8 cellular contexts compared by ENCODE assay signal in genomic region chr6:116254297-116254724, GRCh38. TPM values are rescaled to one million over a fixed set of nuclear protein-coding genes. Genes with fewer than 3 reads are reported as not detected.
A peak's percentile ranks its signal among the peaks of the same experiment; 100 is the strongest.
DNase-seq lines count a peak whose midpoint lies in the region; ATAC-seq and TF ChIP-seq lines count a peak whose summit lies in the region.

No MANE protein-coding gene starts in this region.

- ATAC-seq in GM21786 (IDR thresholded peaks at IDR 0.05; ENCODE audit: unreplicated experiment), result peak; percentile 26
- no peak for ATAC-seq in gastroesophageal sphincter
- ATAC-seq in thoracic aorta (ENCODE audit: insufficient number of reproducible peaks, low FRiP score, low read depth), result no peak

- DNase-seq in NB4 (ENCODE audit: low read depth) (no peak), thoracic aorta (ENCODE audit: low spot score) (no peak), NCI-H510A (lab: John Stamatoyannopoulos, UW) (no peak), SW 1271 (lab: John Stamatoyannopoulos, UW) (no peak), iPS-NIHi11 (ENCODE audit: low spot score) (no peak)

- WGBS in gastroesophageal sphincter (ENCODE audit: low coverage in 1 of 2), 2 donors, result 0% methylated on average over 1 of the region's 1 CpG

- H3K4me3 ChIP-seq in BLaER1 (peak overlapping the region; percentile 89), NB4 (ENCODE audit: low read depth, low read length) (peak overlapping the region; percentile 75), gastroesophageal sphincter (peak overlapping the region; percentile 90 to 93), thoracic aorta (peak overlapping the region; percentile 89)

- H3K27me3 ChIP-seq in BLaER1, result no peaks in the 10 kb centered on the region
- H3K27me3 ChIP-seq in gastroesophageal sphincter, result no peaks in the 10 kb centered on the region
- no peaks in the 10 kb centered on the region for H3K27me3 ChIP-seq in thoracic aorta (replicated peaks; ENCODE audit: insufficient read depth)

- H4K20me1 ChIP-seq in BLaER1, result peaks cover 14% of the 10 kb centered on the region

- H3K36me3 ChIP-seq in BLaER1 (peaks cover 18% of the 10 kb centered on the region), gastroesophageal sphincter (peaks cover 0 to 7% of the 10 kb centered on the region in 2 donors), thoracic aorta (no peaks in the 10 kb centered on the region)

- no peak for TF ChIP-seq EP300 in gastroesophageal sphincter (IDR thresholded peaks at IDR 0.05)

- peaks cover 57% of the 10 kb centered on the region for H3K4me1 ChIP-seq in BLaER1
- peaks cover 30 to 56% (median 36%) of the 10 kb centered on the region in 3 donors for H3K4me1 ChIP-seq in gastroesophageal sphincter
- peaks cover 38 to 49% of the 10 kb centered on the region in 2 donors for H3K4me1 ChIP-seq in thoracic aorta (ENCODE audit: control insufficient read depth in 1 of 2, low read depth in 2 of 2)

- no peak for TF ChIP-seq CTCF in NB4 (IDR thresholded peaks at IDR 0.05; ENCODE audit: low read depth, low read length)
- TF ChIP-seq CTCF in gastroesophageal sphincter (IDR thresholded peaks at IDR 0.05), result no peak
- no peak for TF ChIP-seq CTCF in thoracic aorta (IDR thresholded peaks at IDR 0.05)

- H3K9ac ChIP-seq in BLaER1, result peak overlapping the region; percentile 88

- H3K27ac ChIP-seq in BLaER1, result peak overlapping the region; percentile 91
- peak overlapping the region; percentile 68 to 96 (median 93) for H3K27ac ChIP-seq in gastroesophageal sphincter
- peak overlapping the region; percentile 89 to 94 for H3K27ac ChIP-seq in thoracic aorta

- H3K9me3 ChIP-seq in BLaER1 (no peaks in the 10 kb centered on the region), gastroesophageal sphincter (no peaks in the 10 kb centered on the region), thoracic aorta (no peaks in the 10 kb centered on the region)

- TF ChIP-seq POLR2A in NB4 (IDR thresholded peaks at IDR 0.05; ENCODE audit: extremely low read depth, insufficient read length) (no peak), gastroesophageal sphincter (IDR thresholded peaks at IDR 0.05) (no peak)

- peak overlapping the region; percentile 97 for H3K4me2 ChIP-seq in BLaER1

RNA-seq across cellular contexts. Expression of gene TSPYL4, which starts 0.4 kb away (rescaled TPM):
- total RNA-seq in gastroesophageal sphincter, result 10 to 100 TPM; 19.1 to 28.5 (median 20.0) TPM
- total RNA-seq in thoracic aorta, result 10 to 100 TPM; 13.1 to 18.0 TPM

RNA-seq across cellular contexts. Expression of gene TSPYL1, which starts 25.4 kb away (rescaled TPM):
- total RNA-seq in gastroesophageal sphincter (100 to 1,000 TPM in 3 of 4 donors, 10 to 100 TPM in 1; 99.3 to 105 (median 100) TPM), thoracic aorta (10 to 100 TPM; 60.0 to 74.9 TPM)
